Comparison of ENCODE assay signal across 16 cellular contexts in genomic region chr13:94902722-94903407, GRCh38.
A peak's percentile ranks its signal among the peaks of the same experiment; 100 is the strongest.
DNase-seq lines count a peak whose midpoint lies in the region; ATAC-seq, FAIRE-seq and TF ChIP-seq lines count a peak whose summit lies in the region.
"Had no signal": no experiment of that assay in that cellular context is flagged by ENCODE, and none has a peak within 500 bp of the region (broad histone marks: within the 10 kb centered on the region; RNA-seq: fewer than 3 reads in every experiment).

No MANE protein-coding gene starts in this region.

- no peak overlapping the region for H3K4me2 ChIP-seq in MM.1S (ENCODE audit: low read depth, low read length)
- H3K4me2 ChIP-seq: KMS-11 had no signal

- no peak overlapping the region for H3K27ac ChIP-seq in MM.1S (ENCODE audit: low read length)
- H3K27ac ChIP-seq in ascending aorta, result no peak overlapping the region
- H3K27ac ChIP-seq: KMS-11 had no signal

- H3K27ac Mint-ChIP-seq in activated CD8-positive, alpha-beta memory T cell treated with anti-CD3 and anti-CD28 coated beads, Interleukin-2, amount 10 ng/mL, durations not matched to agents 7 days and 5 days, result no peak overlapping the region
- H3K27ac Mint-ChIP-seq: B cell; CD4-positive, alpha-beta T cell had no signal

- DNase-seq in activated CD8-positive, alpha-beta memory T cell treated with anti-CD3 and anti-CD28 coated beads, Interleukin-2, amount 10 ng/mL, durations not matched to agents 7 days and 5 days, result no peak
- DNase-seq in activated CD8-positive, alpha-beta memory T cell treated with anti-CD3 and anti-CD28 coated beads, Interleukin-2, amount 50 U/mL, for 48 hours, result no peak
- DNase-seq in NCI-H460 (ENCODE audit: extremely low read depth, low read depth) (peak; percentile 26), bronchial epithelial cell (ENCODE audit: low read depth) (peak; percentile 4), MM.1S (no peak), ascending aorta (ENCODE audit: low spot score in 2 of 2) (no peak)
- DNase-seq: C1 segment of cervical spinal cord; CD4-positive, alpha-beta T cell; DMS153; GF-D8; IMR-90 had no signal

- H3K27me3 Mint-ChIP-seq in activated CD8-positive, alpha-beta memory T cell treated with anti-CD3 and anti-CD28 coated beads, Interleukin-2, amount 10 ng/mL, durations not matched to agents 7 days and 5 days, result peaks cover 7% of the 10 kb centered on the region
- H3K27me3 Mint-ChIP-seq: B cell had no signal

- H3K9me2 ChIP-seq in MM.1S (replicated peaks; ENCODE audit: insufficient read depth, low read length), result no peaks in the 10 kb centered on the region

- H3K27me3 ChIP-seq in bronchial epithelial cell (ENCODE audit: control insufficient read depth, insufficient read depth, low read length), result no peaks in the 10 kb centered on the region
- no peaks in the 10 kb centered on the region for H3K27me3 ChIP-seq in MM.1S (replicated peaks; ENCODE audit: insufficient read depth, low read length)
- H3K27me3 ChIP-seq in ascending aorta, result no peaks in the 10 kb centered on the region

- H3K9me3 ChIP-seq in MM.1S (replicated peaks; ENCODE audit: insufficient read depth, low read length), result no peaks in the 10 kb centered on the region
- no peaks in the 10 kb centered on the region for H3K9me3 ChIP-seq in ascending aorta

- intact Hi-C loops in ascending aorta (cut with DNase I), result no loop called here

- H3F3A ChIP-seq in MM.1S (ENCODE audit: insufficient read depth, low read length), result no peaks in the 10 kb centered on the region

- H3K4me3 Mint-ChIP-seq in activated CD8-positive, alpha-beta memory T cell treated with anti-CD3 and anti-CD28 coated beads, Interleukin-2, amount 10 ng/mL, durations not matched to agents 7 days and 5 days, result no peak overlapping the region
- H3K4me3 Mint-ChIP-seq: B cell; CD4-positive, alpha-beta T cell had no signal

- no peaks in the 10 kb centered on the region for H3K36me3 Mint-ChIP-seq in activated CD8-positive, alpha-beta memory T cell treated with anti-CD3 and anti-CD28 coated beads, Interleukin-2, amount 10 ng/mL, durations not matched to agents 7 days and 5 days

- no peaks in the 10 kb centered on the region for H4K20me1 ChIP-seq in MM.1S (ENCODE audit: insufficient read depth, low read length)

- no peak overlapping the region for H3K9ac ChIP-seq in MM.1S (ENCODE audit: low read length)
- H3K9ac ChIP-seq: KMS-11 had no signal

- FAIRE-seq in bronchial epithelial cell (lab: Jason Lieb, UNC), result no peak
- FAIRE-seq: GM19239, H54 had no signal

- H3K9me3 Mint-ChIP-seq in activated CD8-positive, alpha-beta memory T cell treated with anti-CD3 and anti-CD28 coated beads, Interleukin-2, amount 10 ng/mL, durations not matched to agents 7 days and 5 days (ENCODE audit: low read depth), result no peaks in the 10 kb centered on the region
- H3K9me3 Mint-ChIP-seq: CD4-positive, alpha-beta T cell had no signal

- CTCF ChIA-PET in activated CD8-positive, alpha-beta memory T cell treated with anti-CD3 and anti-CD28 coated beads, Interleukin-2, amount 10 ng/mL, durations not matched to agents 7 days and 5 days (lab: Charles Lee), result interaction anchor here (1.4 kb wide), 1 partner anchor 9 kb away, joined by 3 read pairs; no protein-coding TSS in a partner anchor

- TF ChIP-seq CTCF in bronchial epithelial cell (IDR thresholded peaks at IDR 0.05; ENCODE audit: insufficient read depth, low read length, severe bottlenecking), result no peak
- no peak for TF ChIP-seq CTCF in MM.1S (IDR thresholded peaks at IDR 0.05; ENCODE audit: low read length)
- no peak for TF ChIP-seq CTCF in ascending aorta (IDR thresholded peaks at IDR 0.05)

- H3K4me1 ChIP-seq in MM.1S (ENCODE audit: low read length) (no peaks in the 10 kb centered on the region), ascending aorta (no peaks in the 10 kb centered on the region)

- H3K4me3 ChIP-seq in bronchial epithelial cell (ENCODE audit: low read depth, low read length) (no peak overlapping the region), MM.1S (ENCODE audit: low read length) (no peak overlapping the region), ascending aorta (no peak overlapping the region)

- ATAC-seq in activated CD8-positive, alpha-beta memory T cell treated with anti-CD3 and anti-CD28 coated beads, Interleukin-2, amount 10 ng/mL, durations not matched to agents 7 days and 5 days, result peak; percentile 23
- no peak for ATAC-seq in GM19455 (IDR thresholded peaks at IDR 0.05; ENCODE audit: unreplicated experiment)

- H3K4me1 Mint-ChIP-seq in activated CD8-positive, alpha-beta memory T cell treated with anti-CD3 and anti-CD28 coated beads, Interleukin-2, amount 10 ng/mL, durations not matched to agents 7 days and 5 days, result no peaks in the 10 kb centered on the region
- H3K4me1 Mint-ChIP-seq: B cell had no signal

- no peaks in the 10 kb centered on the region for H3K36me3 ChIP-seq in bronchial epithelial cell (ENCODE audit: control insufficient read depth, insufficient read depth, low read length)
- no peaks in the 10 kb centered on the region for H3K36me3 ChIP-seq in MM.1S (replicated peaks; ENCODE audit: insufficient read depth, low read length)
- no peaks in the 10 kb centered on the region for H3K36me3 ChIP-seq in ascending aorta

- no peak overlapping the region for H2AFZ ChIP-seq in MM.1S (ENCODE audit: low read length)

- H3K79me2 ChIP-seq in MM.1S (ENCODE audit: low read length), result no peaks in the 10 kb centered on the region

Comparison
In these comparisons a context has a peak if more than half of its experiments do, and no peak if none do; other contexts are left out.
1. DNase-seq: peak in NCI-H460 (single experiment) and bronchial epithelial cell (single experiment); none in activated CD8-positive, alpha-beta memory T cell treated with anti-CD3 and anti-CD28 coated beads, Interleukin-2, amount 10 ng/mL, durations not matched to agents 7 days and 5 days (single experiment), activated CD8-positive, alpha-beta memory T cell treated with anti-CD3 and anti-CD28 coated beads, Interleukin-2, amount 50 U/mL, for 48 hours (single experiment), MM.1S (single experiment) and ascending aorta (0 of 2).